In the genomic region with DNA sequence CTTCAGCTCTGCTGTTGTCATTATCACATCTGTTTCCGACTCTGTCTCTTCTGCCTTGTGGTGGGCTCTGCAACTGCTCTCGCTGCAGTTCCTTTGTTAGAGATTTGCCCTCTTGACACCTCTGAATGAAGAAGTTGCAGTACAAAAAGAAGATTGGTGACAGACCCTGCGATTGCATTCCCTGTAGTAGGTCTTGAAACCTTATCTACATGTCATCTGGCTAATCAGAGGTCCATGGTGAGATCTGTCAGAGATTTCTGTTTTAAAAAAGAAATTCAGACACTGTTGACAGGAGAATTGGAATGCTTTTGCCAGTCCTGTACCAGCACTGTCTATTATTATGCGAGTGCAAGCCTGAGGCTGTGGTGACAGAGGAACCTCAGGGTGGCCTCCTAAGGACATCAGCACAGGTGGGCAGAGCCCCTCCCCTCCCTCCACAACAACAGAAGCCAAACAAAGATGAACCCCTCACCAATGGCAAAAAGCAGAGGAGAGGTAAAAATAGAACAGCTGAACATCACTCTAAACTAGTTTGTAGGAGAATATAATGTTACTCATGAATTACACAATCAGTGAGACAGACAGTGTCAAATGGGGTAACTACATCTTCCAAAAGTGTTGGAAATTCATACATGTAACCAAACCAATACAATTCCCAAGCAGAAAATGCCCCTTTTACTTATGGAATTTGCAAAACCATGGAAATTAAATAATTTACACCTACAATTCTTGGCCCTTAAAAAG, we compare ENCODE assay signal across 16 cellular contexts.
"Had no signal": no experiment of that assay in that cellular context is flagged by ENCODE, and none has a peak within 500 bp of the region (broad histone marks: within the 10 kb centered on the region; RNA-seq: fewer than 3 reads in every experiment).

No MANE protein-coding gene starts in this region.

- DNase-seq: activated CD4-positive, alpha-beta memory T cell treated with anti-CD3 and anti-CD28 coated beads, Interleukin-2, amount 10 ng/mL, durations not matched to agents 7 days and 5 days; activated CD4-positive, alpha-beta T cell treated with anti-CD3 and anti-CD28 coated beads for 48 hours; activated CD4-positive, CD25-positive, alpha-beta regulatory T cell; activated effector memory CD4-positive, alpha-beta T cell treated with Interleukin-2 at 50 U/mL for 16 hours; activated T-cell treated with anti-CD3 and anti-CD28 coated beads, Interleukin-2, amount 50 U/mL, for 72 hours; aorta; central memory CD4-positive, alpha-beta T cell; hypothalamus; left ventricle myocardium superior; mammary epithelial cell; midbrain; occipital lobe; stimulated activated CD4-positive, alpha-beta T cell treated with anti-CD3 and anti-CD28 coated beads, Interleukin-4, amount 100 ng/mL, for 24 hours; stimulated activated naive CD4-positive, alpha-beta T cell treated with Interleukin-2 at 50 U/mL for 16 hours; upper lobe of left lung had no signal

- H3K4me3 ChIP-seq: esophagus muscularis mucosa, upper lobe of left lung had no signal

- H3K9me3 ChIP-seq: esophagus muscularis mucosa, upper lobe of left lung had no signal

- H3K36me3 ChIP-seq: esophagus muscularis mucosa, upper lobe of left lung had no signal

- H3K4me1 ChIP-seq: upper lobe of left lung had no signal

- H3K27me3 ChIP-seq: esophagus muscularis mucosa, upper lobe of left lung had no signal

- H3K27ac ChIP-seq: esophagus muscularis mucosa, upper lobe of left lung had no signal
